In the genomic region with DNA sequence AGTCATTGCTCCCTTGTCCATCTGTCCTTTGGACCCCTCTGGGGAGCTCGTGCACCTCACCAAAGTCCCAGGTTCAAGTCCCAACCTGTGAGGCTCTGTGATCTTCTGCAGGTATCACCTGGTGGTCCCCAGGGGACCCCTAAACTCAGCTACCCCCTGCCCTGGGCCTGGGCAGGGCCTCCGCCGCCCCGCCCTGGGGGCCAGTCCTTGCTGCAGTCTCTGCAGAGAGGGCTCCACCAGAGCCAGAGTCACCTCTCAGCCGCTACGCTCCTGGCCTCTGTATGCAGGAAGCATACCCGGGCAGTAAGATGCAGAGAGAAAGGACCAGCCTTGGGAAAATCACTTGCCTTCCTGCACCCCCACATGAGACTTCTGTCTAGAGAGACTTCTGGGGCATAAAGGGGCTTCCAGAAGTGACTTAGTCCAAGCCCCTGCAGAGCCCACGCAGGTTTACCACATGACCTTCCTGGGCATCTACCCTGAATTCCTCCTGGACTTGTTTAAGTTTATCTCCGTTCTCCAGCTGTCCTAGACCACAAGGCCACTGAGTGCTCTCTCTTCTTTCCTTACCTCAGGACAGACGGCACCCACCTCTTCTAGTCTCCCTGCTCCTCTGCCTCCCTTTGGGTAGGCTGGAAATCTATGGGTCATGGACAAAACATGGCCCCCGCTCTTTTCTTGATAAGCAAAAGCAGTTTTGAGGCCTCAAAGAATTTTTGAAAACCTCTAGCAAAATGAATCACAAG, we compare ENCODE assay signal across 1 cellular context.
TF ChIP-seq lines count a peak whose summit lies in the region.

No MANE protein-coding gene starts in this region.

TF ChIP-seq in K562, 482 proteins besides CTCF, POLR2A, EP300 and RAD21 (continued from another document):
- TF ChIP-seq, protein P1, sequence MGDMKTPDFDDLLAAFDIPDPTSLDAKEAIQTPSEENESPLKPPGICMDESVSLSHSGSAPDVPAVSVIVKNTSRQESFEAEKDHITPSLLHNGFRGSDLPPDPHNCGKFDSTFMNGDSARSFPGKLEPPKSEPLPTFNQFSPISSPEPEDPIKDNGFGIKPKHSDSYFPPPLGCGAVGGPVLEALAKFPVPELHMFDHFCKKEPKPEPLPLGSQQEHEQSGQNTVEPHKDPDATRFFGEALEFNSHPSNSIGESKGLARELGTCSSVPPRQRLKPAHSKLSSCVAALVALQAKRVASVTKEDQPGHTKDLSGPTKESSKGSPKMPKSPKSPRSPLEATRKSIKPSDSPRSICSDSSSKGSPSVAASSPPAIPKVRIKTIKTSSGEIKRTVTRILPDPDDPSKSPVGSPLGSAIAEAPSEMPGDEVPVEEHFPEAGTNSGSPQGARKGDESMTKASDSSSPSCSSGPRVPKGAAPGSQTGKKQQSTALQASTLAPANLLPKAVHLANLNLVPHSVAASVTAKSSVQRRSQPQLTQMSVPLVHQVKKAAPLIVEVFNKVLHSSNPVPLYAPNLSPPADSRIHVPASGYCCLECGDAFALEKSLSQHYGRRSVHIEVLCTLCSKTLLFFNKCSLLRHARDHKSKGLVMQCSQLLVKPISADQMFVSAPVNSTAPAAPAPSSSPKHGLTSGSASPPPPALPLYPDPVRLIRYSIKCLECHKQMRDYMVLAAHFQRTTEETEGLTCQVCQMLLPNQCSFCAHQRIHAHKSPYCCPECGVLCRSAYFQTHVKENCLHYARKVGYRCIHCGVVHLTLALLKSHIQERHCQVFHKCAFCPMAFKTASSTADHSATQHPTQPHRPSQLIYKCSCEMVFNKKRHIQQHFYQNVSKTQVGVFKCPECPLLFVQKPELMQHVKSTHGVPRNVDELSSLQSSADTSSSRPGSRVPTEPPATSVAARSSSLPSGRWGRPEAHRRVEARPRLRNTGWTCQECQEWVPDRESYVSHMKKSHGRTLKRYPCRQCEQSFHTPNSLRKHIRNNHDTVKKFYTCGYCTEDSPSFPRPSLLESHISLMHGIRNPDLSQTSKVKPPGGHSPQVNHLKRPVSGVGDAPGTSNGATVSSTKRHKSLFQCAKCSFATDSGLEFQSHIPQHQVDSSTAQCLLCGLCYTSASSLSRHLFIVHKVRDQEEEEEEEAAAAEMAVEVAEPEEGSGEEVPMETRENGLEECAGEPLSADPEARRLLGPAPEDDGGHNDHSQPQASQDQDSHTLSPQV (IDR thresholded peaks at IDR 0.05), result 0 out of 2 replicates have a peak, but pooled peaks have one; percentile 21
- TF ChIP-seq ZNF12 (CRISPR knock-in tag; IDR thresholded peaks at IDR 0.05) (no peak), STAT5A (IDR thresholded peaks at IDR 0.05; ENCODE audit: borderline replicate concordance, low read length) (peak; percentile 28; the same call in 1 of the 2 replicates), TBL1XR1 (IDR thresholded peaks at IDR 0.05; ENCODE audit: low read length in 2 of 2) (0 out of 4 replicates have a peak, but pooled peaks have one; percentile 16), PML (IDR thresholded peaks at IDR 0.05; ENCODE audit: low read length) (peak; percentile 62; the same call in 1 of the 2 replicates), ATF7 (IDR thresholded peaks at IDR 0.05) (0 out of 2 replicates have a peak, but pooled peaks have one; percentile 8), YY1 (IDR thresholded peaks at IDR 0.05; ENCODE audit: borderline replicate concordance in 1 of 3, control insufficient read depth in 1 of 3, extremely low read depth in 1 of 3, insufficient read depth in 3 of 3, insufficient read length in 1 of 3, insufficient replicate concordance in 2 of 3, low read depth in 1 of 3, low read length in 2 of 3) (peak in 1 of 3 experiments; percentile 43), SMC3 (conservative IDR thresholded peaks at IDR 0.05; ENCODE audit: insufficient read depth, low read depth, low read length) (no peak), CBX3 (IDR thresholded peaks at IDR 0.05; ENCODE audit: borderline replicate concordance in 1 of 2, low read length in 2 of 2) (0 out of 3 replicates have a peak, but pooled peaks of 1 of the 2 experiments have one; percentile 50), KLF10 (CRISPR knock-in tag; IDR thresholded peaks at IDR 0.05) (no peak), NRF1 (conservative IDR thresholded peaks at IDR 0.05 in 1 of 2, IDR thresholded peaks at IDR 0.05 in 1 of 2) (peak; percentile 31; a peak in 1 of 4 replicates), EGR1 (conservative IDR thresholded peaks at IDR 0.05) (peak; percentile 74), ZNF766 (CRISPR knock-in tag; conservative IDR thresholded peaks at IDR 0.05) (0 out of 2 replicates have a peak, but pooled peaks have one; percentile 43), FUS (optimal IDR thresholded peaks at IDR 0.05; ENCODE audit: low read depth, low read length) (no peak), LCOR (CRISPR knock-in tag; IDR thresholded peaks at IDR 0.05) (peak; percentile 21; the same call in 1 of the 2 replicates), KLF6 (CRISPR knock-in tag; IDR thresholded peaks at IDR 0.05; ENCODE audit: borderline replicate concordance) (peak; percentile 40; the same call in 1 of the 2 replicates), RCOR1 (IDR thresholded peaks at IDR 0.05; ENCODE audit: borderline replicate concordance in 1 of 2, low read depth in 2 of 2, low read length in 2 of 2) (peak in 1 of 2 experiments; percentile 37; a peak in 1 of 4 replicates)
- TF ChIP-seq, protein P2, sequence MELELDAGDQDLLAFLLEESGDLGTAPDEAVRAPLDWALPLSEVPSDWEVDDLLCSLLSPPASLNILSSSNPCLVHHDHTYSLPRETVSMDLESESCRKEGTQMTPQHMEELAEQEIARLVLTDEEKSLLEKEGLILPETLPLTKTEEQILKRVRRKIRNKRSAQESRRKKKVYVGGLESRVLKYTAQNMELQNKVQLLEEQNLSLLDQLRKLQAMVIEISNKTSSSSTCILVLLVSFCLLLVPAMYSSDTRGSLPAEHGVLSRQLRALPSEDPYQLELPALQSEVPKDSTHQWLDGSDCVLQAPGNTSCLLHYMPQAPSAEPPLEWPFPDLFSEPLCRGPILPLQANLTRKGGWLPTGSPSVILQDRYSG (tag; conservative IDR thresholded peaks at IDR 0.05; ENCODE audit: low read depth), result 0 out of 2 replicates have a peak, but pooled peaks have one; percentile 4
- TF ChIP-seq, protein P3, sequence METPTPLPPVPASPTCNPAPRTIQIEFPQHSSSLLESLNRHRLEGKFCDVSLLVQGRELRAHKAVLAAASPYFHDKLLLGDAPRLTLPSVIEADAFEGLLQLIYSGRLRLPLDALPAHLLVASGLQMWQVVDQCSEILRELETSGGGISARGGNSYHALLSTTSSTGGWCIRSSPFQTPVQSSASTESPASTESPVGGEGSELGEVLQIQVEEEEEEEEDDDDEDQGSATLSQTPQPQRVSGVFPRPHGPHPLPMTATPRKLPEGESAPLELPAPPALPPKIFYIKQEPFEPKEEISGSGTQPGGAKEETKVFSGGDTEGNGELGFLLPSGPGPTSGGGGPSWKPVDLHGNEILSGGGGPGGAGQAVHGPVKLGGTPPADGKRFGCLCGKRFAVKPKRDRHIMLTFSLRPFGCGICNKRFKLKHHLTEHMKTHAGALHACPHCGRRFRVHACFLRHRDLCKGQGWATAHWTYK (CRISPR knock-in tag; IDR thresholded peaks at IDR 0.05), result peak; percentile 13; the same call in 1 of the 2 replicates
